ENCODE assay signal across 9 cellular contexts in the genomic region with DNA sequence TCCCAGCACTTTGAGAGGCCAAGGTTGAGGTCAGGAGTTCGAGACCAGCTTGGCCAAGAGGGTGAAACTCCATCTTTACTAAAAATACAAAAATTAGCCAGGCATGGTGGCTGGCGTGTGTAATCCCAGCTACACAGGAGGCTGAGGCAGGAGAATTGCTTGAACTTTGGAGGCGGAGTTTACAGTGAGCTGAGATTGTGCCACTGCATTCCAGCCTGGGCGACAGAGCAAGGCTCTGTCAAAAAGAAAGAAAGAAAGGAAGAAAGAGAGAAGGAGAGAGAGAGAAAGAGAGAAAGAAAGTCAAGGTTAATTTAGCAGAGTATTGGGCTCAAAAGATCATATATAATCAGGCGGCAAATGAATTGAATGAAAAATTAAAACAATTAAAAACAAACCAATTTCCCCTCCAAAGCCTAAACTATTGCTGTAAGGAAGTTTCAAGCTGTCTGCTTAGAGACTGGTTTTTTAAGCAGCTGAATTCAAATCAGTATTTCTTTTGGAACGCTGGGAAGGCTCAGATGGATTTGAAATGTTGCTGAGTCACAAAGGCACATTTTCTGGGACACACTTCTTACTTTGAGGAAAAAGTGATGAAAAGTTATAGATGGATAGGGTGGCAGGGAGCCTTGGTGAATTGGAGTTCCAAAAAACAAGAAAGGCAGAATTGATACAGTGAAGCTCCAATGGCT.
A peak's percentile ranks its signal among the peaks of the same experiment; 100 is the strongest.
DNase-seq lines count a peak whose midpoint lies in the region; ATAC-seq and TF ChIP-seq lines count a peak whose summit lies in the region.
"Had no signal": no experiment of that assay in that cellular context is flagged by ENCODE, and none has a peak within 500 bp of the region (broad histone marks: within the 10 kb centered on the region; RNA-seq: fewer than 3 reads in every experiment).

No MANE protein-coding gene starts in this region.

- no TSS peak for BruUV-seq in Calu3 (replicated peaks; lab: Mats Ljungman, UMichigan)

- peaks cover 32% of the 10 kb centered on the region for H3K4me1 Mint-ChIP-seq in Calu3 (ENCODE audit: low read depth, unreplicated experiment)
- peaks cover 59% of the 10 kb centered on the region for H3K4me1 Mint-ChIP-seq in activated CD8-positive, alpha-beta T cell treated with anti-CD3 and anti-CD28 coated beads, Interleukin-2, amount 10 ng/mL, durations not matched to agents 7 days and 5 days (ENCODE audit: low read depth)

- H3K27ac Mint-ChIP-seq in Calu3 (ENCODE audit: unreplicated experiment): peak overlapping the region; percentile 46
- peak overlapping the region; percentile 44 for H3K27ac Mint-ChIP-seq in activated CD8-positive, alpha-beta T cell treated with anti-CD3 and anti-CD28 coated beads, Interleukin-2, amount 10 ng/mL, durations not matched to agents 7 days and 5 days

- H3K36me3 Mint-ChIP-seq in Calu3 (ENCODE audit: insufficient read depth, unreplicated experiment): no peaks in the 10 kb centered on the region
- peaks cover 22% of the 10 kb centered on the region for H3K36me3 Mint-ChIP-seq in activated CD8-positive, alpha-beta T cell treated with anti-CD3 and anti-CD28 coated beads, Interleukin-2, amount 10 ng/mL, durations not matched to agents 7 days and 5 days (ENCODE audit: low read depth)

- intact Hi-C loops in Calu3 (cut with micrococcal nuclease; ENCODE audit: unreplicated experiment) (no loop called here), sciatic nerve (cut with DNase I) (no loop called here)

- POLR2A ChIA-PET in activated CD8-positive, alpha-beta T cell treated with anti-CD3 and anti-CD28 coated beads, Interleukin-2, amount 10 ng/mL, durations not matched to agents 7 days and 5 days (lab: Charles Lee): interaction anchor here (2.8 kb wide), 1 partner anchor 80 kb away, joined by 14 read pairs; no protein-coding TSS in a partner anchor

- H3K27me3 ChIP-seq in foreskin keratinocyte: no peaks in the 10 kb centered on the region

- no peak overlapping the region for H3K4me3 Mint-ChIP-seq in Calu3 (ENCODE audit: low read depth, unreplicated experiment)
- H3K4me3 Mint-ChIP-seq in activated CD8-positive, alpha-beta T cell treated with anti-CD3 and anti-CD28 coated beads, Interleukin-2, amount 10 ng/mL, durations not matched to agents 7 days and 5 days: no peak overlapping the region

- no peak overlapping the region for H3K27ac ChIP-seq in foreskin keratinocyte

- DNase-seq in Calu3: no peak
- no peak for DNase-seq in activated CD8-positive, alpha-beta T cell treated with anti-CD3 and anti-CD28 coated beads, Interleukin-2, amount 10 ng/mL, durations not matched to agents 7 days and 5 days
- peak; percentile 68 for DNase-seq in fibroblast of the aortic adventitia (ENCODE audit: low read depth)
- no peak for DNase-seq in sciatic nerve (ENCODE audit: low spot score)
- no peak for DNase-seq in C1 segment of cervical spinal cord (lab: John Stamatoyannopoulos, UW)
- no peak for DNase-seq in occipital lobe (lab: John Stamatoyannopoulos, UW)
- DNase-seq in foreskin keratinocyte: no peak
- DNase-seq: NCI-H1694 treated with DMSO at 0.1 percent for 48 hours had no signal

- no peak for TF ChIP-seq CTCF in Calu3 (IDR thresholded peaks at IDR 0.05; ENCODE audit: unreplicated experiment)
- no peak for TF ChIP-seq CTCF in fibroblast of the aortic adventitia (IDR thresholded peaks at IDR 0.05; ENCODE audit: insufficient read depth, low read length)
- no peak for TF ChIP-seq CTCF in foreskin keratinocyte (conservative IDR thresholded peaks at IDR 0.05)

- no peaks in the 10 kb centered on the region for H3K27me3 Mint-ChIP-seq in Calu3 (ENCODE audit: unreplicated experiment)
- H3K27me3 Mint-ChIP-seq in activated CD8-positive, alpha-beta T cell treated with anti-CD3 and anti-CD28 coated beads, Interleukin-2, amount 10 ng/mL, durations not matched to agents 7 days and 5 days (ENCODE audit: low read depth): no peaks in the 10 kb centered on the region

- no peak overlapping the region for H3K4me3 ChIP-seq in fibroblast of the aortic adventitia (ENCODE audit: low read depth, low read length)

- no peak for ATAC-seq in activated CD8-positive, alpha-beta T cell treated with anti-CD3 and anti-CD28 coated beads, Interleukin-2, amount 10 ng/mL, durations not matched to agents 7 days and 5 days
- ATAC-seq in sciatic nerve (peak; percentile 53), GM19395 (IDR thresholded peaks at IDR 0.05; ENCODE audit: unreplicated experiment) (no peak), foreskin keratinocyte (no peak)

- no peaks in the 10 kb centered on the region for H3K4me1 ChIP-seq in foreskin keratinocyte

- CTCF ChIA-PET in Calu3 (lab: Charles Lee): no interaction called here
- CTCF ChIA-PET in activated CD8-positive, alpha-beta T cell treated with anti-CD3 and anti-CD28 coated beads, Interleukin-2, amount 10 ng/mL, durations not matched to agents 7 days and 5 days (lab: Charles Lee): interaction anchor here (0.6 kb wide), 1 partner anchor 177 kb away, joined by 3 read pairs; no protein-coding TSS in a partner anchor

- no peaks in the 10 kb centered on the region for H3K9me3 Mint-ChIP-seq in Calu3 (ENCODE audit: low read depth, unreplicated experiment)
- H3K9me3 Mint-ChIP-seq in activated CD8-positive, alpha-beta T cell treated with anti-CD3 and anti-CD28 coated beads, Interleukin-2, amount 10 ng/mL, durations not matched to agents 7 days and 5 days (ENCODE audit: insufficient read depth): no peaks in the 10 kb centered on the region
